Comparison of ENCODE assay signal across 8 cellular contexts in genomic region chr7:33459340-33459751, GRCh38.
DNase-seq lines count a peak whose midpoint lies in the region; ATAC-seq and TF ChIP-seq lines count a peak whose summit lies in the region.

No MANE protein-coding gene starts in this region.

- H3K56ac ChIP-seq in mesendoderm (ENCODE audit: low read length) = no peak overlapping the region

- peak overlapping the region; percentile 8 for H3K9ac ChIP-seq in mesendoderm (ENCODE audit: low read length)

- no peak overlapping the region for H3K4ac ChIP-seq in mesendoderm (ENCODE audit: low read depth, low read length)

- ATAC-seq in GM21360 (IDR thresholded peaks at IDR 0.05; ENCODE audit: unreplicated experiment) (peak; percentile 66), GM21723 (IDR thresholded peaks at IDR 0.05; ENCODE audit: unreplicated experiment) (no peak)

- no peak overlapping the region for H4K8ac ChIP-seq in mesendoderm (ENCODE audit: low read depth, low read length)

- H3K18ac ChIP-seq in mesendoderm (ENCODE audit: low read length) = no peak overlapping the region

- no peaks in the 10 kb centered on the region for H3K36me3 ChIP-seq in mesendoderm (ENCODE audit: control insufficient read depth, insufficient read depth, low read length)

- no peak overlapping the region for H3K4me3 ChIP-seq in AG04449 (ENCODE audit: low read depth, low read length)
- no peak overlapping the region for H3K4me3 ChIP-seq in mesendoderm (ENCODE audit: low read length)

- H3K27me3 ChIP-seq in mesendoderm (ENCODE audit: insufficient read depth, low read length, poor library complexity) = no peaks in the 10 kb centered on the region

- H3K27ac ChIP-seq in mesendoderm (ENCODE audit: low read depth, low read length) = no peak overlapping the region

- H3K4me1 ChIP-seq in mesendoderm (ENCODE audit: control insufficient read depth, low read depth, low read length) = no peaks in the 10 kb centered on the region

- H2BK15ac ChIP-seq in mesendoderm (replicated peaks; ENCODE audit: low read depth) = no peak overlapping the region

- no peaks in the 10 kb centered on the region for H3K79me1 ChIP-seq in mesendoderm (ENCODE audit: low read length)

- no peak overlapping the region for H2BK120ac ChIP-seq in mesendoderm (ENCODE audit: low read depth, low read length)

- POLR2A ChIA-PET in AG04449 (lab: Yijun Ruan, JAX) = interaction anchor here (0.8 kb wide), 1 partner anchor 251 kb away, joined by 4 read pairs; no protein-coding TSS in a partner anchor

- no peak overlapping the region for H2BK5ac ChIP-seq in mesendoderm (ENCODE audit: low read length)

- WGBS in mesendoderm (ENCODE audit: extremely low coverage, insufficient coverage, low lambda C conversion rate) = no CpG with 5 or more reads among the region's 1 CpG

- TF ChIP-seq CTCF in AG04449 (IDR thresholded peaks at IDR 0.05; ENCODE audit: insufficient read depth, low read length, missing control alignments) = peak; percentile 61

- no peak overlapping the region for H3K4me2 ChIP-seq in mesendoderm (ENCODE audit: low read length)

- H4K5ac ChIP-seq in mesendoderm (ENCODE audit: low read length) = no peak overlapping the region

- CTCF ChIA-PET in AG04449 (lab: Yijun Ruan, JAX) = interaction anchor here (0.6 to 3.8 kb wide), 50 partner anchors 9 to 626 kb away, joined by 3 to 23 read pairs (median 4); no protein-coding TSS in a partner anchor

- H3K79me2 ChIP-seq in mesendoderm (ENCODE audit: control insufficient read depth, insufficient read depth, low read length) = no peaks in the 10 kb centered on the region

- H3K23ac ChIP-seq in mesendoderm (ENCODE audit: low read length) = no peak overlapping the region

- DNase-seq in AG04449 (ENCODE audit: low read depth, low spot score) (peak; percentile 23), NCI-H460 (ENCODE audit: extremely low read depth, low read depth) (peak; percentile 25), dermis blood vessel endothelial cell (peak; percentile 72), mesendoderm (peak; percentile 90), T-helper 9 cell (no peak)
- no peak for DNase-seq in activated CD4-positive, alpha-beta T cell treated with anti-CD3 and anti-CD28 coated beads, Interleukin-2, amount 50 U/mL, for 48 hours

- H2AK5ac ChIP-seq in mesendoderm (ENCODE audit: low read length) = no peak overlapping the region

Comparison
In these comparisons a context has a peak if more than half of its experiments do, and no peak if none do; other contexts are left out.
1. DNase-seq: peak in AG04449 (single experiment), NCI-H460 (single experiment), dermis blood vessel endothelial cell (single experiment) and mesendoderm (single experiment); none in T-helper 9 cell (single experiment) and activated CD4-positive, alpha-beta T cell treated with anti-CD3 and anti-CD28 coated beads, Interleukin-2, amount 50 U/mL, for 48 hours (0 of 2).